In the genomic region with DNA sequence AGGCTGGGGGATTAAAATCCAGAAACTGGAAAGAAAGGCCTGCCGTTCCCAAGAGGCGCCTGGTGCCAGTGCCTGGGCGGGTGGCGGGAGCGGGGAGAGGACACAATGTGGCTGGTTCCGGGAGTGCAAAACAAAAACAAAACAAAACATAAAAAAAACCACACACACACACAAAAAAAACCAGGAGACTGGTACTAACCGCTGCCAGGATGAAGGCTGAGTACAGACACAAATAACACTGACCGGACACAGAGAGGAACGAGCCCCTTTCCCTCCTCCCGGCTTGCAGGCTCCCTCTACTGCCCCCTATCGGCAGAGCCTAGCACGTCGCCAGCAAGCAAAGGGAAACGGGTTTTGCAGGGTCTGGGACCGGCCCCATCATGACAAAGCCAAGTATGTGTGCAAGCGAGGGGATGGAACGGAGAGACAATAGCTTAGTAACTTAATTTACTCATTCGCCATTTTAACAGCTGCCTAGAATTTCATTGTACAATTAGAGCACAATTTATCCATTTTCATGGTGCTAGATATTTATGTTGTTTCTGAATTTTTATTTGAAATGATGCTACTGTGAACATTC, we compare ENCODE assay signal across 1 cellular context.
TF ChIP-seq lines count a peak whose summit lies in the region.

No MANE protein-coding gene starts in this region.

TF ChIP-seq in HepG2, 621 proteins besides CTCF, POLR2A, EP300 and RAD21 (continued from another document and continues in another):
- TF ChIP-seq, protein P1, sequence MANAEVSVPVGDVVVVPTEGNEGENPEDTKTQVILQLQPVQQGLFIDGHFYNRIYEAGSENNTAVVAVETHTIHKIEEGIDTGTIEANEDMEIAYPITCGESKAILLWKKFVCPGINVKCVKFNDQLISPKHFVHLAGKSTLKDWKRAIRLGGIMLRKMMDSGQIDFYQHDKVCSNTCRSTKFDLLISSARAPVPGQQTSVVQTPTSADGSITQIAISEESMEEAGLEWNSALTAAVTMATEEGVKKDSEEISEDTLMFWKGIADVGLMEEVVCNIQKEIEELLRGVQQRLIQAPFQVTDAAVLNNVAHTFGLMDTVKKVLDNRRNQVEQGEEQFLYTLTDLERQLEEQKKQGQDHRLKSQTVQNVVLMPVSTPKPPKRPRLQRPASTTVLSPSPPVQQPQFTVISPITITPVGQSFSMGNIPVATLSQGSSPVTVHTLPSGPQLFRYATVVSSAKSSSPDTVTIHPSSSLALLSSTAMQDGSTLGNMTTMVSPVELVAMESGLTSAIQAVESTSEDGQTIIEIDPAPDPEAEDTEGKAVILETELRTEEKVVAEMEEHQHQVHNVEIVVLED (CRISPR knock-in tag; IDR thresholded peaks at IDR 0.05; ENCODE audit: borderline replicate concordance): peak; percentile 72; the same call in 1 of the 2 replicates
- TF ChIP-seq SMYD3 (CRISPR knock-in tag; IDR thresholded peaks at IDR 0.05) (no peak), DR1 (CRISPR knock-in tag; IDR thresholded peaks at IDR 0.05) (no peak), PRMT3 (CRISPR knock-in tag; IDR thresholded peaks at IDR 0.05; ENCODE audit: borderline replicate concordance, low read depth) (no peak), ZFX (CRISPR knock-in tag; IDR thresholded peaks at IDR 0.05; ENCODE audit: low read depth) (peak; percentile 53), FOSL2 (CRISPR knock-in tag; IDR thresholded peaks at IDR 0.05) (0 out of 2 replicates have a peak, but pooled peaks have one; percentile 28), NBN (conservative IDR thresholded peaks at IDR 0.05) (no peak), KDM4B (CRISPR knock-in tag; IDR thresholded peaks at IDR 0.05) (0 out of 2 replicates have a peak, but pooled peaks have one; percentile 23), NFE2L1 (CRISPR knock-in tag; IDR thresholded peaks at IDR 0.05; ENCODE audit: borderline replicate concordance) (no peak), ZNF224 (CRISPR knock-in tag; IDR thresholded peaks at IDR 0.05) (no peak), ZNF274 (CRISPR knock-in tag; IDR thresholded peaks at IDR 0.05) (no peak), ISL2 (CRISPR knock-in tag; IDR thresholded peaks at IDR 0.05) (no peak), REXO4 (CRISPR knock-in tag; IDR thresholded peaks at IDR 0.05; ENCODE audit: borderline replicate concordance) (no peak), MAZ (IDR thresholded peaks at IDR 0.05; ENCODE audit: borderline replicate concordance, low read depth, low read length) (0 out of 2 replicates have a peak, but pooled peaks have one; percentile 41), MAZ (CRISPR knock-in tag; IDR thresholded peaks at IDR 0.05; ENCODE audit: low read depth) (no peak), IRF2 (CRISPR knock-in tag; IDR thresholded peaks at IDR 0.05) (0 out of 2 replicates have a peak, but pooled peaks have one; percentile 17), ZNF329 (CRISPR knock-in tag; IDR thresholded peaks at IDR 0.05; ENCODE audit: low read depth) (no peak), PHF20 (CRISPR knock-in tag; IDR thresholded peaks at IDR 0.05) (peak; percentile 38; the same call in 1 of the 2 replicates), ZNF337 (CRISPR knock-in tag; IDR thresholded peaks at IDR 0.05; ENCODE audit: borderline replicate concordance, low read depth) (peak; percentile 69; the same call in 1 of the 2 replicates), SALL1 (CRISPR knock-in tag; IDR thresholded peaks at IDR 0.05) (peak; percentile 72), MEIS2 (CRISPR knock-in tag; IDR thresholded peaks at IDR 0.05) (no peak), ZNF451 (CRISPR knock-in tag; IDR thresholded peaks at IDR 0.05) (no peak), XRCC5 (optimal IDR thresholded peaks at IDR 0.05; ENCODE audit: low read length) (peak; percentile 86), NFYC (CRISPR knock-in tag; IDR thresholded peaks at IDR 0.05) (no peak), FOXA1 (IDR thresholded peaks at IDR 0.05) (no peak), FOXA1 (CRISPR knock-in tag; IDR thresholded peaks at IDR 0.05) (no peak), ZNF296 (CRISPR knock-in tag; conservative IDR thresholded peaks at IDR 0.05) (no peak), PLRG1 (conservative IDR thresholded peaks at IDR 0.05) (no peak), RFX5 (IDR thresholded peaks at IDR 0.05; ENCODE audit: low read depth, low read length) (no peak), SMC3 (IDR thresholded peaks at IDR 0.05; ENCODE audit: low read length) (peak; percentile 69), GFI1 (CRISPR knock-in tag; IDR thresholded peaks at IDR 0.05; ENCODE audit: borderline replicate concordance) (no peak), RARG (CRISPR knock-in tag; IDR thresholded peaks at IDR 0.05; ENCODE audit: low read depth) (no peak), SOX5 (CRISPR knock-in tag; IDR thresholded peaks at IDR 0.05; ENCODE audit: borderline replicate concordance) (no peak), ZNF790 (CRISPR knock-in tag; IDR thresholded peaks at IDR 0.05; ENCODE audit: borderline replicate concordance) (no peak), KLF13 (CRISPR knock-in tag; IDR thresholded peaks at IDR 0.05) (no peak), ZFP1 (CRISPR knock-in tag; IDR thresholded peaks at IDR 0.05) (no peak)
- TF ChIP-seq, protein P2, sequence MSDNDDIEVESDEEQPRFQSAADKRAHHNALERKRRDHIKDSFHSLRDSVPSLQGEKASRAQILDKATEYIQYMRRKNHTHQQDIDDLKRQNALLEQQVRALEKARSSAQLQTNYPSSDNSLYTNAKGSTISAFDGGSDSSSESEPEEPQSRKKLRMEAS (IDR thresholded peaks at IDR 0.05): 0 out of 2 replicates have a peak, but pooled peaks have one; percentile 24
- TF ChIP-seq, protein P3, sequence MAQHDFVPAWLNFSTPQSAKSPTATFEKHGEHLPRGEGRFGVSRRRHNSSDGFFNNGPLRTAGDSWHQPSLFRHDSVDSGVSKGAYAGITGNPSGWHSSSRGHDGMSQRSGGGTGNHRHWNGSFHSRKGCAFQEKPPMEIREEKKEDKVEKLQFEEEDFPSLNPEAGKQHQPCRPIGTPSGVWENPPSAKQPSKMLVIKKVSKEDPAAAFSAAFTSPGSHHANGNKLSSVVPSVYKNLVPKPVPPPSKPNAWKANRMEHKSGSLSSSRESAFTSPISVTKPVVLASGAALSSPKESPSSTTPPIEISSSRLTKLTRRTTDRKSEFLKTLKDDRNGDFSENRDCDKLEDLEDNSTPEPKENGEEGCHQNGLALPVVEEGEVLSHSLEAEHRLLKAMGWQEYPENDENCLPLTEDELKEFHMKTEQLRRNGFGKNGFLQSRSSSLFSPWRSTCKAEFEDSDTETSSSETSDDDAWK (CRISPR knock-in tag; IDR thresholded peaks at IDR 0.05): no peak
- TF ChIP-seq, protein P4, sequence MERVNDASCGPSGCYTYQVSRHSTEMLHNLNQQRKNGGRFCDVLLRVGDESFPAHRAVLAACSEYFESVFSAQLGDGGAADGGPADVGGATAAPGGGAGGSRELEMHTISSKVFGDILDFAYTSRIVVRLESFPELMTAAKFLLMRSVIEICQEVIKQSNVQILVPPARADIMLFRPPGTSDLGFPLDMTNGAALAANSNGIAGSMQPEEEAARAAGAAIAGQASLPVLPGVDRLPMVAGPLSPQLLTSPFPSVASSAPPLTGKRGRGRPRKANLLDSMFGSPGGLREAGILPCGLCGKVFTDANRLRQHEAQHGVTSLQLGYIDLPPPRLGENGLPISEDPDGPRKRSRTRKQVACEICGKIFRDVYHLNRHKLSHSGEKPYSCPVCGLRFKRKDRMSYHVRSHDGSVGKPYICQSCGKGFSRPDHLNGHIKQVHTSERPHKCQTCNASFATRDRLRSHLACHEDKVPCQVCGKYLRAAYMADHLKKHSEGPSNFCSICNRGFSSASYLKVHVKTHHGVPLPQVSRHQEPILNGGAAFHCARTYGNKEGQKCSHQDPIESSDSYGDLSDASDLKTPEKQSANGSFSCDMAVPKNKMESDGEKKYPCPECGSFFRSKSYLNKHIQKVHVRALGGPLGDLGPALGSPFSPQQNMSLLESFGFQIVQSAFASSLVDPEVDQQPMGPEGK (CRISPR knock-in tag; IDR thresholded peaks at IDR 0.05): peak; percentile 44; the same call in 1 of the 2 replicates
- TF ChIP-seq, protein P5, sequence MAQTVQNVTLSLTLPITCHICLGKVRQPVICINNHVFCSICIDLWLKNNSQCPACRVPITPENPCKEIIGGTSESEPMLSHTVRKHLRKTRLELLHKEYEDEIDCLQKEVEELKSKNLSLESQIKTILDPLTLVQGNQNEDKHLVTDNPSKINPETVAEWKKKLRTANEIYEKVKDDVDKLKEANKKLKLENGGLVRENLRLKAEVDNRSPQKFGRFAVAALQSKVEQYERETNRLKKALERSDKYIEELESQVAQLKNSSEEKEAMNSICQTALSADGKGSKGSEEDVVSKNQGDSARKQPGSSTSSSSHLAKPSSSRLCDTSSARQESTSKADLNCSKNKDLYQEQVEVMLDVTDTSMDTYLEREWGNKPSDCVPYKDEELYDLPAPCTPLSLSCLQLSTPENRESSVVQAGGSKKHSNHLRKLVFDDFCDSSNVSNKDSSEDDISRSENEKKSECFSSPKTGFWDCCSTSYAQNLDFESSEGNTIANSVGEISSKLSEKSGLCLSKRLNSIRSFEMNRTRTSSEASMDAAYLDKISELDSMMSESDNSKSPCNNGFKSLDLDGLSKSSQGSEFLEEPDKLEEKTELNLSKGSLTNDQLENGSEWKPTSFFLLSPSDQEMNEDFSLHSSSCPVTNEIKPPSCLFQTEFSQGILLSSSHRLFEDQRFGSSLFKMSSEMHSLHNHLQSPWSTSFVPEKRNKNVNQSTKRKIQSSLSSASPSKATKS (CRISPR knock-in tag; IDR thresholded peaks at IDR 0.05): no peak
- TF ChIP-seq, protein P6, sequence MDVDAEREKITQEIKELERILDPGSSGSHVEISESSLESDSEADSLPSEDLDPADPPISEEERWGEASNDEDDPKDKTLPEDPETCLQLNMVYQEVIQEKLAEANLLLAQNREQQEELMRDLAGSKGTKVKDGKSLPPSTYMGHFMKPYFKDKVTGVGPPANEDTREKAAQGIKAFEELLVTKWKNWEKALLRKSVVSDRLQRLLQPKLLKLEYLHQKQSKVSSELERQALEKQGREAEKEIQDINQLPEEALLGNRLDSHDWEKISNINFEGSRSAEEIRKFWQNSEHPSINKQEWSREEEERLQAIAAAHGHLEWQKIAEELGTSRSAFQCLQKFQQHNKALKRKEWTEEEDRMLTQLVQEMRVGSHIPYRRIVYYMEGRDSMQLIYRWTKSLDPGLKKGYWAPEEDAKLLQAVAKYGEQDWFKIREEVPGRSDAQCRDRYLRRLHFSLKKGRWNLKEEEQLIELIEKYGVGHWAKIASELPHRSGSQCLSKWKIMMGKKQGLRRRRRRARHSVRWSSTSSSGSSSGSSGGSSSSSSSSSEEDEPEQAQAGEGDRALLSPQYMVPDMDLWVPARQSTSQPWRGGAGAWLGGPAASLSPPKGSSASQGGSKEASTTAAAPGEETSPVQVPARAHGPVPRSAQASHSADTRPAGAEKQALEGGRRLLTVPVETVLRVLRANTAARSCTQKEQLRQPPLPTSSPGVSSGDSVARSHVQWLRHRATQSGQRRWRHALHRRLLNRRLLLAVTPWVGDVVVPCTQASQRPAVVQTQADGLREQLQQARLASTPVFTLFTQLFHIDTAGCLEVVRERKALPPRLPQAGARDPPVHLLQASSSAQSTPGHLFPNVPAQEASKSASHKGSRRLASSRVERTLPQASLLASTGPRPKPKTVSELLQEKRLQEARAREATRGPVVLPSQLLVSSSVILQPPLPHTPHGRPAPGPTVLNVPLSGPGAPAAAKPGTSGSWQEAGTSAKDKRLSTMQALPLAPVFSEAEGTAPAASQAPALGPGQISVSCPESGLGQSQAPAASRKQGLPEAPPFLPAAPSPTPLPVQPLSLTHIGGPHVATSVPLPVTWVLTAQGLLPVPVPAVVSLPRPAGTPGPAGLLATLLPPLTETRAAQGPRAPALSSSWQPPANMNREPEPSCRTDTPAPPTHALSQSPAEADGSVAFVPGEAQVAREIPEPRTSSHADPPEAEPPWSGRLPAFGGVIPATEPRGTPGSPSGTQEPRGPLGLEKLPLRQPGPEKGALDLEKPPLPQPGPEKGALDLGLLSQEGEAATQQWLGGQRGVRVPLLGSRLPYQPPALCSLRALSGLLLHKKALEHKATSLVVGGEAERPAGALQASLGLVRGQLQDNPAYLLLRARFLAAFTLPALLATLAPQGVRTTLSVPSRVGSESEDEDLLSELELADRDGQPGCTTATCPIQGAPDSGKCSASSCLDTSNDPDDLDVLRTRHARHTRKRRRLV (CRISPR knock-in tag; IDR thresholded peaks at IDR 0.05): no peak
- TF ChIP-seq, protein P7, sequence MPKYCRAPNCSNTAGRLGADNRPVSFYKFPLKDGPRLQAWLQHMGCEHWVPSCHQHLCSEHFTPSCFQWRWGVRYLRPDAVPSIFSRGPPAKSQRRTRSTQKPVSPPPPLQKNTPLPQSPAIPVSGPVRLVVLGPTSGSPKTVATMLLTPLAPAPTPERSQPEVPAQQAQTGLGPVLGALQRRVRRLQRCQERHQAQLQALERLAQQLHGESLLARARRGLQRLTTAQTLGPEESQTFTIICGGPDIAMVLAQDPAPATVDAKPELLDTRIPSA (CRISPR knock-in tag; IDR thresholded peaks at IDR 0.05; ENCODE audit: borderline replicate concordance): no peak
- TF ChIP-seq, protein P8, sequence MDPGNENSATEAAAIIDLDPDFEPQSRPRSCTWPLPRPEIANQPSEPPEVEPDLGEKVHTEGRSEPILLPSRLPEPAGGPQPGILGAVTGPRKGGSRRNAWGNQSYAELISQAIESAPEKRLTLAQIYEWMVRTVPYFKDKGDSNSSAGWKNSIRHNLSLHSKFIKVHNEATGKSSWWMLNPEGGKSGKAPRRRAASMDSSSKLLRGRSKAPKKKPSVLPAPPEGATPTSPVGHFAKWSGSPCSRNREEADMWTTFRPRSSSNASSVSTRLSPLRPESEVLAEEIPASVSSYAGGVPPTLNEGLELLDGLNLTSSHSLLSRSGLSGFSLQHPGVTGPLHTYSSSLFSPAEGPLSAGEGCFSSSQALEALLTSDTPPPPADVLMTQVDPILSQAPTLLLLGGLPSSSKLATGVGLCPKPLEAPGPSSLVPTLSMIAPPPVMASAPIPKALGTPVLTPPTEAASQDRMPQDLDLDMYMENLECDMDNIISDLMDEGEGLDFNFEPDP (CRISPR knock-in tag; conservative IDR thresholded peaks at IDR 0.05): no peak
- TF ChIP-seq, protein P9, sequence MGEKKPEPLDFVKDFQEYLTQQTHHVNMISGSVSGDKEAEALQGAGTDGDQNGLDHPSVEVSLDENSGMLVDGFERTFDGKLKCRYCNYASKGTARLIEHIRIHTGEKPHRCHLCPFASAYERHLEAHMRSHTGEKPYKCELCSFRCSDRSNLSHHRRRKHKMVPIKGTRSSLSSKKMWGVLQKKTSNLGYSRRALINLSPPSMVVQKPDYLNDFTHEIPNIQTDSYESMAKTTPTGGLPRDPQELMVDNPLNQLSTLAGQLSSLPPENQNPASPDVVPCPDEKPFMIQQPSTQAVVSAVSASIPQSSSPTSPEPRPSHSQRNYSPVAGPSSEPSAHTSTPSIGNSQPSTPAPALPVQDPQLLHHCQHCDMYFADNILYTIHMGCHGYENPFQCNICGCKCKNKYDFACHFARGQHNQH (CRISPR knock-in tag; IDR thresholded peaks at IDR 0.05): no peak
- TF ChIP-seq, protein P10, sequence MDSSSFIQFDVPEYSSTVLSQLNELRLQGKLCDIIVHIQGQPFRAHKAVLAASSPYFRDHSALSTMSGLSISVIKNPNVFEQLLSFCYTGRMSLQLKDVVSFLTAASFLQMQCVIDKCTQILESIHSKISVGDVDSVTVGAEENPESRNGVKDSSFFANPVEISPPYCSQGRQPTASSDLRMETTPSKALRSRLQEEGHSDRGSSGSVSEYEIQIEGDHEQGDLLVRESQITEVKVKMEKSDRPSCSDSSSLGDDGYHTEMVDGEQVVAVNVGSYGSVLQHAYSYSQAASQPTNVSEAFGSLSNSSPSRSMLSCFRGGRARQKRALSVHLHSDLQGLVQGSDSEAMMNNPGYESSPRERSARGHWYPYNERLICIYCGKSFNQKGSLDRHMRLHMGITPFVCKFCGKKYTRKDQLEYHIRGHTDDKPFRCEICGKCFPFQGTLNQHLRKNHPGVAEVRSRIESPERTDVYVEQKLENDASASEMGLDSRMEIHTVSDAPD (CRISPR knock-in tag; IDR thresholded peaks at IDR 0.05): no peak
- TF ChIP-seq, protein P11, sequence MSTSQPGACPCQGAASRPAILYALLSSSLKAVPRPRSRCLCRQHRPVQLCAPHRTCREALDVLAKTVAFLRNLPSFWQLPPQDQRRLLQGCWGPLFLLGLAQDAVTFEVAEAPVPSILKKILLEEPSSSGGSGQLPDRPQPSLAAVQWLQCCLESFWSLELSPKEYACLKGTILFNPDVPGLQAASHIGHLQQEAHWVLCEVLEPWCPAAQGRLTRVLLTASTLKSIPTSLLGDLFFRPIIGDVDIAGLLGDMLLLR (CRISPR knock-in tag; IDR thresholded peaks at IDR 0.05): no peak
